21 cellular contexts compared by ENCODE assay signal in genomic region chr11:78081583-78081982, GRCh38. TPM values are rescaled to one million over a fixed set of nuclear protein-coding genes. Genes with fewer than 3 reads are reported as not detected.
A peak's percentile ranks its signal among the peaks of the same experiment; 100 is the strongest.
DNase-seq lines count a peak whose midpoint lies in the region; ATAC-seq, FAIRE-seq and TF ChIP-seq lines count a peak whose summit lies in the region.
"Had no signal": no experiment of that assay in that cellular context is flagged by ENCODE, and none has a peak within 500 bp of the region (broad histone marks: within the 10 kb centered on the region; RNA-seq: fewer than 3 reads in every experiment).

No MANE protein-coding gene starts in this region.

- no peak for TF ChIP-seq RAD21 in SK-N-SH (IDR thresholded peaks at IDR 0.05; ENCODE audit: low read length)

- no peaks in the 10 kb centered on the region for H3K27me3 ChIP-seq in SK-N-SH (ENCODE audit: insufficient read depth)

- TF ChIP-seq EP300 in SK-N-SH (IDR thresholded peaks at IDR 0.05; ENCODE audit: borderline replicate concordance in 1 of 2, low read depth in 1 of 2, low read length in 1 of 2) = no peak

- no peaks in the 10 kb centered on the region for H3K9me2 ChIP-seq in SK-N-SH

- peaks cover 8 to 15% of the 10 kb centered on the region in 2 experiments; a peak in 2 of 4 replicates for H3K4me1 ChIP-seq in SK-N-SH (ENCODE audit: control insufficient read depth in 1 of 2, insufficient read depth in 2 of 2, low read depth in 1 of 2, low read length in 1 of 2)

- ATAC-seq in SK-N-SH treated with all-trans-retinoic acid at 6 μM for 48 hours (no peak), natural killer cell (no peak), GM21515 (IDR thresholded peaks at IDR 0.05; ENCODE audit: unreplicated experiment) (no peak)
- ATAC-seq: GM12878 had no signal

- peaks cover 12% of the 10 kb centered on the region for H4K20me1 ChIP-seq in SK-N-SH (ENCODE audit: insufficient read depth)

- H3K36me3 ChIP-seq in SK-N-SH (replicated peaks in 1 of 2; ENCODE audit: control insufficient read depth in 1 of 2, insufficient read depth in 2 of 2, low read length in 1 of 2) = peaks cover 0 to 4% of the 10 kb centered on the region in 2 experiments
- H3K36me3 ChIP-seq: prostate gland had no signal

- H3K9ac ChIP-seq in SK-N-SH = no peak overlapping the region

- H2AFZ ChIP-seq in SK-N-SH (ENCODE audit: low read depth) = peak overlapping the region; percentile 51; the same call in 1 of the 2 replicates

- H3K4me3 ChIP-seq in SK-N-SH (ENCODE audit: low read depth in 2 of 2, low read length in 1 of 2) = no peak overlapping the region
- H3K4me3 ChIP-seq: GM12878, prostate gland had no signal

- intact Hi-C loops in natural killer cell (cut with micrococcal nuclease) = no loop called here

- 83% methylated on average over 6 of the region's 6 CpGs for WGBS in SK-N-SH (ENCODE audit: low lambda C conversion rate)

- H3K4me2 ChIP-seq in SK-N-SH = no peak overlapping the region

- peaks cover 7% of the 10 kb centered on the region for H3F3A ChIP-seq in SK-N-SH (replicated peaks; ENCODE audit: insufficient read depth)

- no peak for FAIRE-seq in urothelium cell line (lab: Jason Lieb, UNC)
- FAIRE-seq: GM12878, H1, TTC549 had no signal

- TF ChIP-seq CTCF in SK-N-SH (IDR thresholded peaks at IDR 0.05) (no peak), HFFc6 (IDR thresholded peaks at IDR 0.05) (no peak), natural killer cell (IDR thresholded peaks at IDR 0.05) (no peak)

- H3K4me1 Mint-ChIP-seq in HFFc6 (ENCODE audit: low read depth) (peaks cover 20% of the 10 kb centered on the region), natural killer cell (peaks cover 29 to 34% of the 10 kb centered on the region in 2 donors)
- H3K4me1 Mint-ChIP-seq in activated naive CD8-positive, alpha-beta T cell treated with anti-CD3 and anti-CD28 coated beads for 36 hours = peaks cover 30% of the 10 kb centered on the region

- H3K27me3 Mint-ChIP-seq in HFFc6 (ENCODE audit: insufficient read depth) (no peaks in the 10 kb centered on the region; the same call in 1 of the 2 replicates), natural killer cell (ENCODE audit: low read depth in 2 of 2) (no peaks in the 10 kb centered on the region)
- no peaks in the 10 kb centered on the region for H3K27me3 Mint-ChIP-seq in activated naive CD8-positive, alpha-beta T cell treated with anti-CD3 and anti-CD28 coated beads for 36 hours

- H3K4me3 Mint-ChIP-seq in HFFc6 = peak overlapping the region; percentile 8; the same call in 1 of the 2 replicates
- peak overlapping the region; percentile 42 for H3K4me3 Mint-ChIP-seq in activated naive CD8-positive, alpha-beta T cell treated with anti-CD3 and anti-CD28 coated beads for 36 hours
- H3K4me3 Mint-ChIP-seq in natural killer cell = peak overlapping the region; percentile 60
- H3K4me3 Mint-ChIP-seq: CD14-positive monocyte had no signal

- H3K9me3 ChIP-seq in SK-N-SH = no peaks in the 10 kb centered on the region
- H3K9me3 ChIP-seq: prostate gland had no signal

- CTCF ChIA-PET in SK-N-SH (lab: Yijun Ruan, JAX) = no interaction called here
- CTCF ChIA-PET in HEK293T (lab: Yijun Ruan, JAX) = no interaction called here

- no peak for DNase-seq in SK-N-SH
- DNase-seq in HFFc6 = no peak
- DNase-seq in activated naive CD8-positive, alpha-beta T cell treated with anti-CD3 and anti-CD28 coated beads for 36 hours = no peak
- DNase-seq in natural killer cell = no peak
- DNase-seq in urothelium cell line (ENCODE audit: low spot score) = no peak
- no peak for DNase-seq in HEK293T (ENCODE audit: extremely low spot score)
- DNase-seq: activated CD4-positive, alpha-beta T cell treated with anti-CD3 and anti-CD28 coated beads, Interleukin-2, amount 50 U/mL, for 48 hours; mesendoderm; NCI-H1105; NCI-H2227 treated with DMSO at 0.1 percent for 48 hours; SHP77; stimulated activated CD4-positive, alpha-beta T cell treated with anti-CD3 and anti-CD28 coated beads, Interleukin-12 subunit alpha, Interleukin-12 subunit beta, amount 100 ng/mL, for 4 hours; substantia nigra had no signal

- H3K9me3 Mint-ChIP-seq in HFFc6 (peaks cover under 1% of the 10 kb centered on the region; the same call in 1 of the 2 replicates), natural killer cell (no peaks in the 10 kb centered on the region)
- H3K9me3 Mint-ChIP-seq in activated naive CD8-positive, alpha-beta T cell treated with anti-CD3 and anti-CD28 coated beads for 36 hours = no peaks in the 10 kb centered on the region

- H3K79me2 ChIP-seq in SK-N-SH (ENCODE audit: insufficient read depth) = peaks cover 31% of the 10 kb centered on the region

- H3K27ac ChIP-seq in SK-N-SH (ENCODE audit: low read depth in 2 of 2, low read length in 1 of 2) = no peak overlapping the region; a peak in 1 of 4 replicates
- H3K27ac ChIP-seq: prostate gland had no signal

- H3K36me3 Mint-ChIP-seq in HFFc6 (ENCODE audit: low read depth) (peaks cover 20% of the 10 kb centered on the region), natural killer cell (no peaks in the 10 kb centered on the region)
- peaks cover 3% of the 10 kb centered on the region for H3K36me3 Mint-ChIP-seq in activated naive CD8-positive, alpha-beta T cell treated with anti-CD3 and anti-CD28 coated beads for 36 hours

- POLR2A ChIA-PET in SK-N-SH (lab: Yijun Ruan, JAX) = no interaction called here
- POLR2A ChIA-PET in HEK293T (lab: Yijun Ruan, JAX) = no interaction called here

- peak overlapping the region; percentile 93 for H3K27ac Mint-ChIP-seq in HFFc6
- H3K27ac Mint-ChIP-seq in activated naive CD8-positive, alpha-beta T cell treated with anti-CD3 and anti-CD28 coated beads for 36 hours = peak overlapping the region; percentile 39
- peak overlapping the region; percentile 3 to 5 for H3K27ac Mint-ChIP-seq in natural killer cell

TF ChIP-seq in SK-N-SH, 30 proteins besides CTCF, POLR2A, EP300 and RAD21 (continues in another document):
- no peak for TF ChIP-seq SMC3 (IDR thresholded peaks at IDR 0.05; ENCODE audit: low read depth, low read length)
- TF ChIP-seq USF1 (IDR thresholded peaks at IDR 0.05; ENCODE audit: borderline replicate concordance, low read depth) = no peak
- no peak for TF ChIP-seq NRF1 (IDR thresholded peaks at IDR 0.05; ENCODE audit: low read depth, low read length)

TF ChIP-seq in SK-N-SH treated with all-trans-retinoic acid at 6 μM for 48 hours, 23 proteins besides CTCF, POLR2A, EP300 and RAD21:
- TF ChIP-seq PPARA (CRISPR knock-in tag; IDR thresholded peaks at IDR 0.05; ENCODE audit: borderline replicate concordance) (no peak), TOX (CRISPR knock-in tag; IDR thresholded peaks at IDR 0.05; ENCODE audit: borderline replicate concordance) (no peak), OSR1 (CRISPR knock-in tag; IDR thresholded peaks at IDR 0.05) (no peak)

TF ChIP-seq in HEK293T, 16 proteins besides CTCF, POLR2A, EP300 and RAD21:
- TF ChIP-seq BHLHE40 (IDR thresholded peaks at IDR 0.05; ENCODE audit: borderline replicate concordance) (no peak), FOXM1 (IDR thresholded peaks at IDR 0.05; ENCODE audit: borderline replicate concordance) (no peak), ELF4 (IDR thresholded peaks at IDR 0.05) (no peak), PKNOX1 (IDR thresholded peaks at IDR 0.05) (no peak), FOXK2 (IDR thresholded peaks at IDR 0.05) (no peak), HDGF (IDR thresholded peaks at IDR 0.05; ENCODE audit: borderline replicate concordance) (no peak), LEF1 (IDR thresholded peaks at IDR 0.05; ENCODE audit: borderline replicate concordance) (no peak), ZNF384 (IDR thresholded peaks at IDR 0.05) (no peak), L3MBTL2 (conservative IDR thresholded peaks at IDR 0.05) (no peak), SP1 (IDR thresholded peaks at IDR 0.05) (no peak), SUZ12 (IDR thresholded peaks at IDR 0.05) (no peak), TARDBP (IDR thresholded peaks at IDR 0.05) (no peak)

RNA-seq across cellular contexts. Expression of gene NDUFC2, which starts 1.9 kb away (rescaled TPM):
- 198 and 235 TPM in 2 replicates for polyA plus RNA-seq in SK-N-SH (2012; rRNA removed)
- 137 and 183 TPM in 2 replicates for polyA plus RNA-seq in SK-N-SH (2012; cell fraction: cytosol; rRNA removed)
- polyA plus RNA-seq in SK-N-SH (2012; cell fraction: nucleus; rRNA removed) = 76.3 and 139 TPM in 2 replicates
- total RNA-seq in HFFc6 (2021; fragmentation: NEBNext Ultra II Directional; extraction: Animal tissue kit (Norgen Biotek cat#: 25700)) = 100 to 1,000 TPM; 330 to 476 (median 410) TPM
- 100 to 1,000 TPM; 196 to 211 TPM for total RNA-seq in activated naive CD8-positive, alpha-beta T cell treated with anti-CD3 and anti-CD28 coated beads for 36 hours
- 10 to 100 TPM; 51.8 to 75.4 (median 60.2) TPM for total RNA-seq in natural killer cell

RNA-seq across cellular contexts. Expression of gene THRSP, which starts 17.9 kb away (rescaled TPM):
- polyA plus RNA-seq in SK-N-SH (2012; rRNA removed) = 0.10 TPM in 1 of 2 replicates, not detected in the other
- polyA plus RNA-seq in SK-N-SH (2012; cell fraction: cytosol; rRNA removed) = 0.04 TPM in 1 of 2 replicates, not detected in the other
- 0.23 and 0.45 TPM in 2 replicates for polyA plus RNA-seq in SK-N-SH (2012; cell fraction: nucleus; rRNA removed)
- not detected for total RNA-seq in HFFc6 (2021; fragmentation: NEBNext Ultra II Directional; extraction: Animal tissue kit (Norgen Biotek cat#: 25700))
- not detected for total RNA-seq in activated naive CD8-positive, alpha-beta T cell treated with anti-CD3 and anti-CD28 coated beads for 36 hours
- total RNA-seq in natural killer cell = not detected
- total RNA-seq: A172, GM12878, H1, prostate gland had no signal
- polyA plus RNA-seq: CD14-positive monocyte had no signal

RNA-seq across cellular contexts. Expression of gene ALG8, which starts 57.8 kb away (rescaled TPM):
- 42.0 and 54.8 TPM in 2 replicates for polyA plus RNA-seq in SK-N-SH (2012; rRNA removed)
- 53.2 and 62.0 TPM in 2 replicates for polyA plus RNA-seq in SK-N-SH (2012; cell fraction: cytosol; rRNA removed)
- 29.5 and 65.5 TPM in 2 replicates for polyA plus RNA-seq in SK-N-SH (2012; cell fraction: nucleus; rRNA removed)
- total RNA-seq in HFFc6 (2021; fragmentation: NEBNext Ultra II Directional; extraction: Animal tissue kit (Norgen Biotek cat#: 25700)) = 10 to 100 TPM; 62.0 to 84.0 (median 69.8) TPM
- total RNA-seq in activated naive CD8-positive, alpha-beta T cell treated with anti-CD3 and anti-CD28 coated beads for 36 hours = 10 to 100 TPM; 40.2 to 48.8 TPM
- 10 to 100 TPM; 19.2 to 20.1 (median 19.8) TPM for total RNA-seq in natural killer cell

RNA-seq across cellular contexts. Expression of gene KCTD14, which starts 58.5 kb away (rescaled TPM):
- polyA plus RNA-seq in SK-N-SH (2012; rRNA removed) = 0.25 and 0.32 TPM in 2 replicates
- polyA plus RNA-seq in SK-N-SH (2012; cell fraction: cytosol; rRNA removed) = 0.36 and 0.41 TPM in 2 replicates
- polyA plus RNA-seq in SK-N-SH (2012; cell fraction: nucleus; rRNA removed) = 0.21 and 0.23 TPM in 2 replicates
- total RNA-seq in HFFc6 (2021; fragmentation: NEBNext Ultra II Directional; extraction: Animal tissue kit (Norgen Biotek cat#: 25700)) = 1 to 10 TPM in 2 of 6 experiments, under 1 TPM in 4; 0.17 to 1.5 (median 0.64) TPM
- total RNA-seq in activated naive CD8-positive, alpha-beta T cell treated with anti-CD3 and anti-CD28 coated beads for 36 hours = under 1 TPM; 0.12 to 0.50 TPM
- total RNA-seq in natural killer cell = under 1 TPM in 2 of 3 donors, not detected in 1; 0.28 to 0.32 TPM

Comparison
In these comparisons a context has a peak if more than half of its experiments do, and no peak if none do; other contexts are left out.
1. H3K27ac Mint-ChIP-seq: peak in every context shown above with its lines; median percentile 93 in HFFc6; 39 in activated naive CD8-positive, alpha-beta T cell treated with anti-CD3 and anti-CD28 coated beads for 36 hours; 4 in natural killer cell.
2. H3K4me3 Mint-ChIP-seq: peak in every context shown above with its lines; median percentile 60 in natural killer cell; 42 in activated naive CD8-positive, alpha-beta T cell treated with anti-CD3 and anti-CD28 coated beads for 36 hours; 8 in HFFc6.